Comparison of ENCODE assay signal across 18 cellular contexts in the genomic region with DNA sequence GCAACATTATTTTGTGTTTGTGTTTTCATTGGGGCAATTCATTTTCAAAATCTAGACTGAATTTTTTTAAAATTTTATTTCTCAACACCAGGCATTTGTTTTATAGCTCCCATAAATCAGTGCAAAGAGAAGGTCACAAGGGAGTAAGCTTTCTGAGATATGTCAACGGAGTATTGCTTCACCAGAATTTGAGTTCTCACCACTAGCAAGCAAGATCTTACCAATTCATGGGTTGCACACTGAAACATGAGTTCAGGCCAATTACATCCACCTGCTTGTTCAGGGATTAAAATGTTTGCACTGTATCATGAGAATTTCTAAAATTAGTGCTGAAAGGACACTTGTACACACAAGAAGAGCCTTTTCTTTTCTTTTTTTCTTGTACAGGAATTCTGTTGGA.
"Had no signal": no experiment of that assay in that cellular context is flagged by ENCODE, and none has a peak within 500 bp of the region (broad histone marks: within the 10 kb centered on the region; RNA-seq: fewer than 3 reads in every experiment).

No MANE protein-coding gene starts in this region.

- H3K9me3 ChIP-seq: prostate gland, right lobe of liver, spleen, thoracic aorta had no signal

- H3K4me3 ChIP-seq: cardiac muscle cell, prostate gland, right lobe of liver, spleen, thoracic aorta had no signal

- DNase-seq: activated CD4-positive, alpha-beta memory T cell treated with anti-CD3 and anti-CD28 coated beads, Interleukin-2, amount 10 ng/mL, durations not matched to agents 7 days and 5 days; activated CD4-positive, alpha-beta T cell treated with anti-CD3 and anti-CD28 coated beads for 36 hours; activated CD8-positive, alpha-beta memory T cell treated with anti-CD3 and anti-CD28 coated beads, Interleukin-2, amount 10 ng/mL, durations not matched to agents 7 days and 5 days; activated naive CD8-positive, alpha-beta T cell treated with anti-CD3 and anti-CD28 coated beads for 36 hours; amygdala; dermis blood vessel endothelial cell; foreskin melanocyte; kidney; mammary epithelial cell; midbrain; right lobe of liver; spleen; stimulated activated CD4-positive, alpha-beta T cell treated with anti-CD3 and anti-CD28 coated beads, Interleukin-4, amount 100 ng/mL, for 4 hours had no signal

- H3K27ac ChIP-seq: cardiac muscle cell, prostate gland, right lobe of liver, spleen, thoracic aorta had no signal

- H3K36me3 ChIP-seq: cardiac muscle cell, prostate gland, right lobe of liver, spleen, thoracic aorta had no signal

- H3K27me3 ChIP-seq: cardiac muscle cell, right lobe of liver, spleen had no signal

- H3K4me1 ChIP-seq: prostate gland, right lobe of liver, spleen had no signal

- ATAC-seq: activated CD4-positive, alpha-beta T cell treated with anti-CD3 and anti-CD28 coated beads for 36 hours; activated CD8-positive, alpha-beta memory T cell treated with anti-CD3 and anti-CD28 coated beads, Interleukin-2, amount 10 ng/mL, durations not matched to agents 7 days and 5 days; left lobe of liver; right lobe of liver; WTC11 had no signal
